In genomic region chr7:1060315-1061080, GRCh38 we compare ENCODE assay signal across 10 cellular contexts. TPM values are rescaled to one million over a fixed set of nuclear protein-coding genes. Genes with fewer than 3 reads are reported as not detected.
A peak's percentile ranks its signal among the peaks of the same experiment; 100 is the strongest.
DNase-seq lines count a peak whose midpoint lies in the region; ATAC-seq and TF ChIP-seq lines count a peak whose summit lies in the region.
"Had no signal": no experiment of that assay in that cellular context is flagged by ENCODE, and none has a peak within 500 bp of the region (broad histone marks: within the 10 kb centered on the region; RNA-seq: fewer than 3 reads in every experiment).

No MANE protein-coding gene starts in this region.

- no peaks in the 10 kb centered on the region for H3K27me3 Mint-ChIP-seq in chondrocyte (ENCODE audit: low read depth)

- TF ChIP-seq EP300 in stomach (IDR thresholded peaks at IDR 0.05), result no peak

- no peak overlapping the region for H3K4me3 Mint-ChIP-seq in chondrocyte (ENCODE audit: unreplicated experiment)
- H3K4me3 Mint-ChIP-seq: T-cell had no signal

- H3K27ac Mint-ChIP-seq in chondrocyte (ENCODE audit: unreplicated experiment), result no peak overlapping the region
- H3K27ac Mint-ChIP-seq: T-cell had no signal

- TF ChIP-seq POLR2A in stomach (IDR thresholded peaks at IDR 0.05), result no peak

- no peaks in the 10 kb centered on the region for H3K36me3 Mint-ChIP-seq in chondrocyte (ENCODE audit: low read depth)

- H3K4me1 Mint-ChIP-seq in chondrocyte (ENCODE audit: low read depth), result peaks cover 15% of the 10 kb centered on the region

- peak overlapping the region; percentile 15; the same call in 1 of the 2 replicates for H3K4me3 ChIP-seq in H7 (ENCODE audit: insufficient read depth, low read depth, low read length)
- peak overlapping the region in 1 of 4 donors; percentile 6 for H3K4me3 ChIP-seq in stomach
- H3K4me3 ChIP-seq in dorsolateral prefrontal cortex, result no peak overlapping the region

- DNase-seq in H7 (peak; percentile 85), chondrocyte (ENCODE audit: low spot score) (peak; percentile 79), iris pigment epithelial cell (ENCODE audit: low read depth) (peak; percentile 18), stomach (peak; percentile 82), dorsolateral prefrontal cortex (no peak), iPS-NIHi7 (ENCODE audit: extremely low spot score) (no peak)
- DNase-seq in activated effector memory CD4-positive, alpha-beta T cell treated with Interleukin-2 at 50 U/mL for 16 hours, result no peak
- DNase-seq: DMS79 had no signal

- no peaks in the 10 kb centered on the region for H3K9me3 Mint-ChIP-seq in chondrocyte (ENCODE audit: low read depth)
- H3K9me3 Mint-ChIP-seq: T-cell had no signal

- peaks cover 31 to 56% (median 52%) of the 10 kb centered on the region in 4 donors for H3K4me1 ChIP-seq in stomach

- ATAC-seq in HG02678 (IDR thresholded peaks at IDR 0.05; ENCODE audit: unreplicated experiment), result no peak

- H3K27ac ChIP-seq in stomach (peak overlapping the region; percentile 47 to 80 (median 71)), dorsolateral prefrontal cortex (peak overlapping the region in 4 of 59 donors; percentile 1 to 55 (median 40))

- H3K9me3 ChIP-seq in stomach, result no peaks in the 10 kb centered on the region

- H3K27me3 ChIP-seq in H7 (ENCODE audit: control insufficient read depth, insufficient read depth, low read length) (no peaks in the 10 kb centered on the region), stomach (no peaks in the 10 kb centered on the region), dorsolateral prefrontal cortex (no peaks in the 10 kb centered on the region)

- WGBS in stomach, 5 donors, result 19 to 37% (median 26%) methylated on average over 20 to 35 of the region's 35 CpGs

- intact Hi-C loops in stomach (cut with DNase I; ENCODE audit: low total_unique reads) (loop anchor here (5.0 kb wide), 1 partner anchor 63 kb away; no protein-coding TSS in a partner anchor), dorsolateral prefrontal cortex (cut with DNase I) (loop anchor here in 1 of 2 donors (5.0 kb wide), 1 partner anchor 153 kb away; no protein-coding TSS in a partner anchor)

- H3K36me3 ChIP-seq in H7 (replicated peaks; ENCODE audit: control insufficient read depth, insufficient read depth, low read length), result no peaks in the 10 kb centered on the region; the same call in 1 of the 2 replicates
- peaks cover 0 to 13% (median 12%) of the 10 kb centered on the region in 4 donors for H3K36me3 ChIP-seq in stomach

- TF ChIP-seq CTCF in chondrocyte (IDR thresholded peaks at IDR 0.05) (no peak), stomach (IDR thresholded peaks at IDR 0.05) (no peak), dorsolateral prefrontal cortex (IDR thresholded peaks at IDR 0.05 in 54 of 56, conservative IDR thresholded peaks at IDR 0.05 in 2 of 56; ENCODE audit: low read depth in 1 of 56, partially characterized antibody in 56 of 56) (no peak)

RNA-seq across cellular contexts. Expression of gene GPR146, which starts 16.2 kb away (rescaled TPM):
- total RNA-seq in H7 (2014; rRNA removed; shearing (Covaris generic)), result 0.07 and 0.87 TPM in 2 replicates
- total RNA-seq in chondrocyte (1.4 to 4.4 TPM (median 3.8 TPM) in 3 replicates), stomach (10 to 100 TPM in 1 of 5 donors, 1 to 10 TPM in 4; 2.0 to 13.6 (median 4.4) TPM), dorsolateral prefrontal cortex (10 to 100 TPM in 110 of 120 experiments, 1 to 10 TPM in 10; 7.2 to 46.2 (median 18.2) TPM)
- 10 to 100 TPM in 2 of 3 donors, 1 to 10 TPM in 1; 6.4 to 14.6 (median 10.8) TPM for polyA plus RNA-seq in stomach

RNA-seq across cellular contexts. Expression of gene GPER1, which starts 27.4 kb away (rescaled TPM):
- total RNA-seq in H7 (2014; rRNA removed; shearing (Covaris generic)), result 0.14 and 0.63 TPM in 2 replicates
- total RNA-seq in chondrocyte, result 5.7 to 9.9 TPM (median 9.5 TPM) in 3 replicates
- 10 to 100 TPM in 2 of 5 donors, 1 to 10 TPM in 1, under 1 TPM in 1, not detected in 1; 0.58 to 18.3 (median 9.7) TPM for total RNA-seq in stomach
- polyA plus RNA-seq in stomach, result 10 to 100 TPM; 21.9 to 31.2 (median 26.0) TPM
- 10 to 100 TPM in 51 of 120 experiments, 1 to 10 TPM in 69; 2.4 to 37.0 (median 9.3) TPM for total RNA-seq in dorsolateral prefrontal cortex

Comparison
In these comparisons a context has a peak if more than half of its experiments do, and no peak if none do; other contexts are left out.
1. DNase-seq: peak in H7 (single experiment), chondrocyte (single experiment), iris pigment epithelial cell (single experiment) and stomach (single experiment); none in activated effector memory CD4-positive, alpha-beta T cell treated with Interleukin-2 at 50 U/mL for 16 hours (single experiment), dorsolateral prefrontal cortex (0 of 10) and iPS-NIHi7 (single experiment).